ENCODE assay signal across 8 cellular contexts in genomic region chr15:55282284-55282833, GRCh38. TPM values are rescaled to one million over a fixed set of nuclear protein-coding genes. Genes with fewer than 3 reads are reported as not detected.
DNase-seq lines count a peak whose midpoint lies in the region; ATAC-seq and FAIRE-seq lines count a peak whose summit lies in the region.

No MANE protein-coding gene starts in this region.

- FAIRE-seq in RCC 7860 (lab: Jason Lieb, UNC) (peak; percentile 92), frontal cortex (lab: Jason Lieb, UNC) (no peak)

- H3K27ac Mint-ChIP-seq in central memory CD8-positive, alpha-beta T cell (ENCODE audit: low read depth), result peak overlapping the region; percentile 95

- H3K4me3 Mint-ChIP-seq in central memory CD8-positive, alpha-beta T cell, result peak overlapping the region; percentile 74

- H3K4me1 Mint-ChIP-seq in central memory CD8-positive, alpha-beta T cell, result peaks cover 93% of the 10 kb centered on the region

- ATAC-seq in central memory CD8-positive, alpha-beta T cell (replicated peaks; ENCODE audit: extremely low read depth, poor library complexity, severe bottlenecking), result peak; percentile 48

- no peaks in the 10 kb centered on the region for H3K9me3 Mint-ChIP-seq in central memory CD8-positive, alpha-beta T cell

- DNase-seq in GM04503 (ENCODE audit: low read depth), result peak; percentile 48
- DNase-seq in RCC 7860 (ENCODE audit: low spot score), result peak; percentile 73
- DNase-seq in central memory CD8-positive, alpha-beta T cell (ENCODE audit: low spot score in 2 of 2), result peak in 1 of 2 donors; percentile 22
- DNase-seq in non-pigmented ciliary epithelial cell (ENCODE audit: low read depth), result peak; percentile 53
- DNase-seq in frontal cortex (ENCODE audit: low spot score in 2 of 2), result no peak
- DNase-seq in NCI-H2081 (lab: John Stamatoyannopoulos, UW), result no peak
- no peak for DNase-seq in SHP77 treated with DMSO at 0.1 percent for 48 hours (lab: John Stamatoyannopoulos, UW)
- DNase-seq in NCI-H345 treated with DMSO at 0.1 percent for 48 hours (lab: John Stamatoyannopoulos, UW; ENCODE audit: unreplicated experiment), result no peak

- peaks cover 18% of the 10 kb centered on the region for H3K36me3 Mint-ChIP-seq in central memory CD8-positive, alpha-beta T cell (ENCODE audit: insufficient read depth)

- H3K27me3 Mint-ChIP-seq in central memory CD8-positive, alpha-beta T cell, result no peaks in the 10 kb centered on the region

RNA-seq across cellular contexts. Expression of gene RAB27A, which starts 7.3 kb away (rescaled TPM):
- total RNA-seq in frontal cortex, result 8.2 TPM

RNA-seq across cellular contexts. Expression of gene PIGBOS1, which starts 36.6 kb away (rescaled TPM):
- 7.7 TPM for total RNA-seq in frontal cortex

RNA-seq across cellular contexts. Expression of gene PIGB, which starts 36.7 kb away (rescaled TPM):
- total RNA-seq in frontal cortex, result 6.1 TPM

Comparison
In these comparisons a context has a peak if more than half of its experiments do, and no peak if none do; other contexts are left out.
1. DNase-seq: peak in GM04503 (single experiment), RCC 7860 (single experiment) and non-pigmented ciliary epithelial cell (single experiment); none in frontal cortex (0 of 2), NCI-H2081 (0 of 2), SHP77 treated with DMSO at 0.1 percent for 48 hours (single experiment) and NCI-H345 treated with DMSO at 0.1 percent for 48 hours (single experiment).